Comparison of ENCODE assay signal across 31 cellular contexts in the genomic region with DNA sequence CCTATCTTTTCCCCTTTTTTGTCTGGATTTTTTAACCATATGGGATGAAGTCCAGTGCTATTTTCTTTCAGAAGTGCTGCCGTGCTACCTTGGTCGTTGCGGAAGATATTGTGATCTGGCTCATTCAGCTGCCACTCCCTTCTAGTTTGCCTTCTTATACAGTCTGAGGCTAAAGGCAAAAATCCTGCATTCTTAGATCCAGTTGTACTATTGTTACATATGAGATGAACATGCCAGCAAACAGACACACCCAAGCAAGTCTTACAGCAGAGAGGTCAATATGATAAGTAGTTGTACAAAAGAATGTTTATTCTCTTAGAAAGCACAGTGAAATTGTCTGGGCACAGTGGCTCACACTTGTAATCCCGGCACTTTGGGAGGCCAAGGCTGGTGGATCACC.
"Had no signal": no experiment of that assay in that cellular context is flagged by ENCODE, and none has a peak within 500 bp of the region (broad histone marks: within the 10 kb centered on the region; RNA-seq: fewer than 3 reads in every experiment).

No MANE protein-coding gene starts in this region.

- DNase-seq: activated CD4-positive, alpha-beta memory T cell treated with anti-CD3 and anti-CD28 coated beads for 36 hours; activated CD4-positive, alpha-beta T cell treated with anti-CD3 and anti-CD28 coated beads for 36 hours; activated CD4-positive, alpha-beta T cell treated with anti-CD3 and anti-CD28 coated beads, Interleukin-2, amount 10 ng/mL, durations not matched to agents 24 days and 14 days; activated CD4-positive, CD25-positive, alpha-beta regulatory T cell; activated CD4-positive, CD25-positive, alpha-beta regulatory T cell treated with anti-CD3 and anti-CD28 coated beads, Interleukin-2, amount 50 U/mL, for 72 hours; activated CD8-positive, alpha-beta memory T cell treated with anti-CD3 and anti-CD28 coated beads, Interleukin-2, amount 10 ng/mL, durations not matched to agents 7 days and 5 days; activated CD8-positive, alpha-beta memory T cell treated with anti-CD3 and anti-CD28 coated beads, Interleukin-2, amount 50 U/mL, for 4 hours; activated CD8-positive, alpha-beta T cell treated with anti-CD3 and anti-CD28 coated beads, Interleukin-2, amount 10 ng/mL, durations not matched to agents 7 days and 5 days; activated gamma-delta T cell; activated naive CD4-positive, alpha-beta T cell; activated naive CD4-positive, alpha-beta T cell treated with anti-CD3 and anti-CD28 coated beads, Interleukin-2, amount 10 ng/mL, durations not matched to agents 7 days and 5 days; activated naive CD8-positive, alpha-beta T cell treated with anti-CD3 and anti-CD28 coated beads, Interleukin-2, amount 10 ng/mL, durations not matched to agents 7 days and 5 days; activated T-cell treated with anti-CD3 and anti-CD28 coated beads, Interleukin-2, amount 50 U/mL, for 1 hour; activated T-cell treated with anti-CD3 and anti-CD28 coated beads, Interleukin-2, amount 50 U/mL, for 72 hours; central memory CD4-positive, alpha-beta T cell; cerebellar nuclear complex; colonic mucosa; effector CD8-positive, alpha-beta T cell; foreskin keratinocyte; gastrocnemius medialis; glutamatergic neuron; heart right ventricle; SW 1271; T-cell; T-helper 2 cell had no signal

- H3K27me3 Mint-ChIP-seq: activated CD4-positive, alpha-beta memory T cell treated with anti-CD3 and anti-CD28 coated beads for 36 hours; activated CD4-positive, alpha-beta T cell treated with anti-CD3 and anti-CD28 coated beads for 36 hours; activated CD4-positive, alpha-beta T cell treated with anti-CD3 and anti-CD28 coated beads, Interleukin-2, amount 10 ng/mL, durations not matched to agents 24 days and 14 days; activated naive CD4-positive, alpha-beta T cell treated with anti-CD3 and anti-CD28 coated beads, Interleukin-2, amount 10 ng/mL, durations not matched to agents 7 days and 5 days; activated naive CD8-positive, alpha-beta T cell treated with anti-CD3 and anti-CD28 coated beads, Interleukin-2, amount 10 ng/mL, durations not matched to agents 7 days and 5 days; brain had no signal

- H3K4me1 ChIP-seq: ascending aorta, breast epithelium, colonic mucosa, foreskin keratinocyte, gastrocnemius medialis had no signal

- H3K9me3 Mint-ChIP-seq: activated CD4-positive, alpha-beta memory T cell treated with anti-CD3 and anti-CD28 coated beads for 36 hours; activated naive CD4-positive, alpha-beta T cell treated with anti-CD3 and anti-CD28 coated beads, Interleukin-2, amount 10 ng/mL, durations not matched to agents 7 days and 5 days; activated naive CD4-positive, alpha-beta T cell treated with anti-CD3 and anti-CD28 coated beads, Interleukin-2, amount 50 U/mL, for 72 hours; activated T-cell treated with anti-CD3 and anti-CD28 coated beads, Interleukin-2, amount 50 U/mL, for 72 hours; brain; T-cell had no signal

- H3K27me3 ChIP-seq: ascending aorta, breast epithelium, colonic mucosa, esophagus muscularis mucosa, foreskin keratinocyte, gastrocnemius medialis had no signal

- H3K27ac ChIP-seq: ascending aorta, breast epithelium, cardiac muscle cell, colonic mucosa, esophagus muscularis mucosa, foreskin keratinocyte, gastrocnemius medialis, heart right ventricle had no signal

- H3K36me3 ChIP-seq: ascending aorta, breast epithelium, cardiac muscle cell, colonic mucosa, esophagus muscularis mucosa, gastrocnemius medialis, heart right ventricle had no signal

- H3K4me3 ChIP-seq: ascending aorta, breast epithelium, cardiac muscle cell, colonic mucosa, esophagus muscularis mucosa, gastrocnemius medialis, heart right ventricle had no signal

- H3K36me3 Mint-ChIP-seq: activated CD4-positive, alpha-beta memory T cell treated with anti-CD3 and anti-CD28 coated beads for 36 hours; activated naive CD4-positive, alpha-beta T cell treated with anti-CD3 and anti-CD28 coated beads, Interleukin-2, amount 10 ng/mL, durations not matched to agents 7 days and 5 days; brain had no signal

- H3K27ac Mint-ChIP-seq: activated CD4-positive, alpha-beta memory T cell treated with anti-CD3 and anti-CD28 coated beads for 36 hours; activated CD4-positive, alpha-beta T cell treated with anti-CD3 and anti-CD28 coated beads for 36 hours; activated CD8-positive, alpha-beta memory T cell treated with anti-CD3 and anti-CD28 coated beads, Interleukin-2, amount 10 ng/mL, durations not matched to agents 7 days and 5 days; activated CD8-positive, alpha-beta T cell treated with anti-CD3 and anti-CD28 coated beads, Interleukin-2, amount 10 ng/mL, durations not matched to agents 7 days and 5 days; activated naive CD4-positive, alpha-beta T cell treated with anti-CD3 and anti-CD28 coated beads, Interleukin-2, amount 10 ng/mL, durations not matched to agents 7 days and 5 days; activated naive CD4-positive, alpha-beta T cell treated with anti-CD3 and anti-CD28 coated beads, Interleukin-2, amount 50 U/mL, for 72 hours; activated naive CD8-positive, alpha-beta T cell treated with anti-CD3 and anti-CD28 coated beads, Interleukin-2, amount 10 ng/mL, durations not matched to agents 7 days and 5 days; activated T-cell treated with anti-CD3 and anti-CD28 coated beads, Interleukin-2, amount 50 U/mL, for 72 hours; brain; T-cell had no signal

- H3K4me3 Mint-ChIP-seq: activated CD4-positive, alpha-beta memory T cell treated with anti-CD3 and anti-CD28 coated beads for 36 hours; activated CD4-positive, alpha-beta T cell treated with anti-CD3 and anti-CD28 coated beads for 36 hours; activated CD4-positive, alpha-beta T cell treated with anti-CD3 and anti-CD28 coated beads, Interleukin-2, amount 10 ng/mL, durations not matched to agents 24 days and 14 days; activated CD8-positive, alpha-beta memory T cell treated with anti-CD3 and anti-CD28 coated beads, Interleukin-2, amount 10 ng/mL, durations not matched to agents 7 days and 5 days; activated CD8-positive, alpha-beta T cell treated with anti-CD3 and anti-CD28 coated beads, Interleukin-2, amount 10 ng/mL, durations not matched to agents 7 days and 5 days; activated naive CD4-positive, alpha-beta T cell treated with anti-CD3 and anti-CD28 coated beads, Interleukin-2, amount 10 ng/mL, durations not matched to agents 7 days and 5 days; activated naive CD8-positive, alpha-beta T cell treated with anti-CD3 and anti-CD28 coated beads, Interleukin-2, amount 10 ng/mL, durations not matched to agents 7 days and 5 days; activated T-cell treated with anti-CD3 and anti-CD28 coated beads, Interleukin-2, amount 50 U/mL, for 72 hours; brain; T-cell had no signal

- ATAC-seq: activated CD4-positive, alpha-beta T cell treated with anti-CD3 and anti-CD28 coated beads for 36 hours; activated CD8-positive, alpha-beta memory T cell treated with anti-CD3 and anti-CD28 coated beads, Interleukin-2, amount 10 ng/mL, durations not matched to agents 7 days and 5 days; activated CD8-positive, alpha-beta T cell treated with anti-CD3 and anti-CD28 coated beads, Interleukin-2, amount 10 ng/mL, durations not matched to agents 7 days and 5 days; activated naive CD4-positive, alpha-beta T cell treated with anti-CD3 and anti-CD28 coated beads, Interleukin-2, amount 50 U/mL, for 72 hours; activated T-cell treated with anti-CD3 and anti-CD28 coated beads, Interleukin-2, amount 50 U/mL, for 72 hours; foreskin keratinocyte; gastrocnemius medialis; heart right ventricle; T-cell had no signal

- H3K9me3 ChIP-seq: ascending aorta, breast epithelium, colonic mucosa, esophagus muscularis mucosa, gastrocnemius medialis, heart right ventricle had no signal
